ENCODE assay signal across 11 cellular contexts in the genomic region with DNA sequence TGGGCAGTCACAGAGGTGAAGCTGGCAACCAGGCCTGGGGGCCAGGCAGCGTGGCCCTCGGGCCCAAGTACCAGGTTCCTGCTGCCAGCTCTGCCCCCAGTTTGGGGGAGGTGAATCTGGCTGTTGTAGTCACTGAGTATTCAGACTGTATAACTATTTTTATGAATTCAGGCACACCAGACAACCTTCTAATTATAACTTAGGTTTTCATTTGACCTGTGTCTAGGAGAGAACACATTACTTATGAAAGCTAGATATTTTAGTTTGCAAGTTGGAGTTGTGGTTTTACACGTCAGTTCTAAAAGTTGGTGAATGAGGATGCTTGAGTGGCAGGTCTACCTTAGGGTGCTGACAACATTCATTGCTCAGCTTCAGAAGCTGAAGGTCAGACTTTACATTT.
DNase-seq lines count a peak whose midpoint lies in the region; ATAC-seq and TF ChIP-seq lines count a peak whose summit lies in the region.
"Had no signal": no experiment of that assay in that cellular context is flagged by ENCODE, and none has a peak within 500 bp of the region (broad histone marks: within the 10 kb centered on the region; RNA-seq: fewer than 3 reads in every experiment).

No MANE protein-coding gene starts in this region.

- intact Hi-C loops in activated CD8-positive, alpha-beta T cell treated with anti-CD3 and anti-CD28 coated beads for 36 hours (cut with micrococcal nuclease), result no loop called here
- intact Hi-C loops in sciatic nerve (cut with DNase I), result no loop called here

- no peaks in the 10 kb centered on the region for H3K9me3 Mint-ChIP-seq in activated CD8-positive, alpha-beta T cell treated with anti-CD3 and anti-CD28 coated beads for 36 hours
- no peaks in the 10 kb centered on the region for H3K9me3 Mint-ChIP-seq in activated CD8-positive, alpha-beta T cell treated with anti-CD3 and anti-CD28 coated beads, Interleukin-2, amount 10 ng/mL, durations not matched to agents 7 days and 5 days (ENCODE audit: insufficient read depth)
- no peaks in the 10 kb centered on the region for H3K9me3 Mint-ChIP-seq in immature natural killer cell
- H3K9me3 Mint-ChIP-seq: stimulated activated naive CD8-positive, alpha-beta T cell treated with anti-CD3 and anti-CD28 coated beads, Interleukin-15, Interleukin-2, amounts not matched to agents 100 ng/mL and 50 ng/mL, for 24 hours had no signal

- no peak overlapping the region for H3K27ac Mint-ChIP-seq in activated CD8-positive, alpha-beta T cell treated with anti-CD3 and anti-CD28 coated beads for 36 hours
- H3K27ac Mint-ChIP-seq in activated CD8-positive, alpha-beta T cell treated with anti-CD3 and anti-CD28 coated beads, Interleukin-2, amount 10 ng/mL, durations not matched to agents 7 days and 5 days, result no peak overlapping the region
- peak overlapping the region in 4 of 6 donors; percentile 29 to 66 (median 42) for H3K27ac Mint-ChIP-seq in immature natural killer cell
- H3K27ac Mint-ChIP-seq: endodermal cell; stimulated activated naive CD8-positive, alpha-beta T cell treated with anti-CD3 and anti-CD28 coated beads, Interleukin-15, Interleukin-2, amounts not matched to agents 100 ng/mL and 50 ng/mL, for 24 hours had no signal

- POLR2A ChIA-PET in activated CD8-positive, alpha-beta T cell treated with anti-CD3 and anti-CD28 coated beads for 36 hours (lab: Charles Lee), result interaction anchor here (1.0 kb wide), 1 partner anchor 29 kb away, joined by 4 read pairs; no protein-coding TSS in a partner anchor
- POLR2A ChIA-PET in activated CD8-positive, alpha-beta T cell treated with anti-CD3 and anti-CD28 coated beads, Interleukin-2, amount 10 ng/mL, durations not matched to agents 7 days and 5 days (lab: Charles Lee), result interaction anchor here (0.7 to 1.2 kb wide), 2 partner anchors 15 to 30 kb away, joined by 3 to 4 read pairs; no protein-coding TSS in a partner anchor

- ATAC-seq in activated CD8-positive, alpha-beta T cell treated with anti-CD3 and anti-CD28 coated beads for 36 hours, result peak; percentile 66
- no peak for ATAC-seq in activated CD8-positive, alpha-beta T cell treated with anti-CD3 and anti-CD28 coated beads, Interleukin-2, amount 10 ng/mL, durations not matched to agents 7 days and 5 days
- peak; percentile 68 for ATAC-seq in GM21529 (IDR thresholded peaks at IDR 0.05; ENCODE audit: unreplicated experiment)
- peak; percentile 56 for ATAC-seq in HG03175 (IDR thresholded peaks at IDR 0.05; ENCODE audit: unreplicated experiment)
- ATAC-seq in sciatic nerve, result no peak

- H3K27me3 Mint-ChIP-seq in activated CD8-positive, alpha-beta T cell treated with anti-CD3 and anti-CD28 coated beads for 36 hours, result no peaks in the 10 kb centered on the region
- no peaks in the 10 kb centered on the region for H3K27me3 Mint-ChIP-seq in activated CD8-positive, alpha-beta T cell treated with anti-CD3 and anti-CD28 coated beads, Interleukin-2, amount 10 ng/mL, durations not matched to agents 7 days and 5 days (ENCODE audit: low read depth)
- H3K27me3 Mint-ChIP-seq in immature natural killer cell (ENCODE audit: low read depth in 3 of 3), result peaks cover 0 to 2% (median 0%) of the 10 kb centered on the region in 3 donors
- H3K27me3 Mint-ChIP-seq: stimulated activated naive CD8-positive, alpha-beta T cell treated with anti-CD3 and anti-CD28 coated beads, Interleukin-15, Interleukin-2, amounts not matched to agents 100 ng/mL and 50 ng/mL, for 24 hours had no signal

- peaks cover 25% of the 10 kb centered on the region for H3K4me1 Mint-ChIP-seq in activated CD8-positive, alpha-beta T cell treated with anti-CD3 and anti-CD28 coated beads for 36 hours (ENCODE audit: low read depth)
- peaks cover 41% of the 10 kb centered on the region for H3K4me1 Mint-ChIP-seq in activated CD8-positive, alpha-beta T cell treated with anti-CD3 and anti-CD28 coated beads, Interleukin-2, amount 10 ng/mL, durations not matched to agents 7 days and 5 days (ENCODE audit: low read depth)
- H3K4me1 Mint-ChIP-seq in immature natural killer cell, result peaks cover 20 to 32% of the 10 kb centered on the region in 2 donors

- CTCF ChIA-PET in activated CD8-positive, alpha-beta T cell treated with anti-CD3 and anti-CD28 coated beads for 36 hours (lab: Charles Lee), result interaction anchor here (0.8 to 5.6 kb wide), 11 partner anchors 9 to 112 kb away, joined by 3 to 89 read pairs (median 4); no protein-coding TSS in a partner anchor
- CTCF ChIA-PET in activated CD8-positive, alpha-beta T cell treated with anti-CD3 and anti-CD28 coated beads, Interleukin-2, amount 10 ng/mL, durations not matched to agents 7 days and 5 days (lab: Charles Lee), result interaction anchor here (1.0 to 5.9 kb wide), 8 partner anchors 11 to 30 kb away, joined by 3 to 111 read pairs (median 10); no protein-coding TSS in a partner anchor

- no peaks in the 10 kb centered on the region for H3K36me3 Mint-ChIP-seq in activated CD8-positive, alpha-beta T cell treated with anti-CD3 and anti-CD28 coated beads for 36 hours (ENCODE audit: low read depth)
- peaks cover 8% of the 10 kb centered on the region for H3K36me3 Mint-ChIP-seq in activated CD8-positive, alpha-beta T cell treated with anti-CD3 and anti-CD28 coated beads, Interleukin-2, amount 10 ng/mL, durations not matched to agents 7 days and 5 days (ENCODE audit: low read depth)
- H3K36me3 Mint-ChIP-seq in immature natural killer cell, result no peaks in the 10 kb centered on the region

- no peak overlapping the region for H3K4me3 Mint-ChIP-seq in activated CD8-positive, alpha-beta T cell treated with anti-CD3 and anti-CD28 coated beads for 36 hours
- H3K4me3 Mint-ChIP-seq in activated CD8-positive, alpha-beta T cell treated with anti-CD3 and anti-CD28 coated beads, Interleukin-2, amount 10 ng/mL, durations not matched to agents 7 days and 5 days, result no peak overlapping the region
- H3K4me3 Mint-ChIP-seq in immature natural killer cell, result no peak overlapping the region
- H3K4me3 Mint-ChIP-seq: endodermal cell; stimulated activated naive CD8-positive, alpha-beta T cell treated with anti-CD3 and anti-CD28 coated beads, Interleukin-15, Interleukin-2, amounts not matched to agents 100 ng/mL and 50 ng/mL, for 24 hours had no signal

- DNase-seq in activated CD8-positive, alpha-beta T cell treated with anti-CD3 and anti-CD28 coated beads for 36 hours, result no peak
- DNase-seq in activated CD8-positive, alpha-beta T cell treated with anti-CD3 and anti-CD28 coated beads, Interleukin-2, amount 10 ng/mL, durations not matched to agents 7 days and 5 days, result no peak
- DNase-seq in immature natural killer cell (no peak), NCI-H446 (lab: John Stamatoyannopoulos, UW) (no peak), sciatic nerve (ENCODE audit: low spot score) (no peak), NCI-H748 treated with DMSO at 0.1 percent for 48 hours (lab: John Stamatoyannopoulos, UW) (no peak)
- DNase-seq: endodermal cell, NCI-H1417 treated with DMSO at 0.1 percent for 48 hours had no signal

- no peak for TF ChIP-seq CTCF in activated CD8-positive, alpha-beta T cell treated with anti-CD3 and anti-CD28 coated beads for 36 hours (IDR thresholded peaks at IDR 0.05)

Comparison
In these comparisons a context has a peak if more than half of its experiments do, and no peak if none do; other contexts are left out.
1. ATAC-seq: peak in activated CD8-positive, alpha-beta T cell treated with anti-CD3 and anti-CD28 coated beads for 36 hours (single experiment), GM21529 (single experiment) and HG03175 (single experiment); none in activated CD8-positive, alpha-beta T cell treated with anti-CD3 and anti-CD28 coated beads, Interleukin-2, amount 10 ng/mL, durations not matched to agents 7 days and 5 days (single experiment) and sciatic nerve (single experiment).
2. H3K27ac Mint-ChIP-seq: peak in immature natural killer cell (4 of 6); none in activated CD8-positive, alpha-beta T cell treated with anti-CD3 and anti-CD28 coated beads for 36 hours (single experiment) and activated CD8-positive, alpha-beta T cell treated with anti-CD3 and anti-CD28 coated beads, Interleukin-2, amount 10 ng/mL, durations not matched to agents 7 days and 5 days (single experiment).